In the genomic region with DNA sequence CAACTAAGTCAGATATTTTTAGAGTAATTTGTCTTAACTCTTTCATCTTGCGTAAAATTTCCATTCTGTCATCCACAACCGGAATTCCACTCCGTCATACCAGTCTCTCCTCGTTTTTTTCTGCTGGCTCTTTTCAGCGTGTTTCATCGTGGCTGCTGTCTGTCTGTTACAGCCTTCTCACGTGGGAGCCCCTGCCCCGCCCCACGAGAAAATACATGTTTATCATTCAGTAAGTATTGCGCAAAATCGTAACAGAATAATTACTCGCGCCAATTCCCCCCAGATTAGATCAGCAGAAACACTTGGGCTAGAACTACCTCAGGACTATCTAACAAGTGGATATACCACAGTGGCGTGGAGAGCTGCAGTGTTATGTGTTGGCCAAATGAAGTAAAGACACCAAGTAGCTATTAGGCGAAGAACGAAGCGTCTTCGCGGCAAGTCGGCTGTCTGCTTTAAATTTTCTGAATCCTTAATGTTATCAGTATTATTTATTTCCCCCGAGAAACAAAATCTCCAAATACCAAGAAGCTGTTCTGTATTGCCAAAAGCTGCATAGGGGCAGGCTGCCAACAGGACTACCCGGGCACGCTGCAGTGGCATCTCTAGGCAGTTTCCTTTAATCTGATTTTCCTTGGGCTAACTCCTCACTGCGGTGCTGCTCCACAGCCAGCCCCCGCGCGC, we compare ENCODE assay signal across 8 cellular contexts. TPM values are rescaled to one million over a fixed set of nuclear protein-coding genes. Genes with fewer than 3 reads are reported as not detected.
DNase-seq lines count a peak whose midpoint lies in the region; ATAC-seq and TF ChIP-seq lines count a peak whose summit lies in the region.

No MANE protein-coding gene starts in this region.

- no peaks in the 10 kb centered on the region for H3K9me3 ChIP-seq in BLaER1 treated with 17β-estradiol and CSF1 and Interleukin-3, amounts not matched to agents 10 nM and 100 nM (replicated peaks in 1 of 11)
- no peaks in the 10 kb centered on the region for H3K9me3 ChIP-seq in left lung

- no peaks in the 10 kb centered on the region; a peak in 1 of 22 replicates for H3K27me3 ChIP-seq in BLaER1 treated with 17β-estradiol and CSF1 and Interleukin-3, amounts not matched to agents 10 nM and 100 nM
- H3K27me3 ChIP-seq in left lung: no peaks in the 10 kb centered on the region

- H3K4me2 ChIP-seq in BLaER1 treated with 17β-estradiol and CSF1 and Interleukin-3, amounts not matched to agents 10 nM and 100 nM: peak overlapping the region; percentile 89 to 98 (median 91)

- H3K27ac ChIP-seq in BLaER1 treated with 17β-estradiol and CSF1 and Interleukin-3, amounts not matched to agents 10 nM and 100 nM: peak overlapping the region in 9 of 11 experiments; percentile 19 to 83 (median 76); a peak in 17 of 22 replicates
- H3K27ac ChIP-seq in left lung: peak overlapping the region; percentile 95 to 97

- TF ChIP-seq CTCF in left lung (IDR thresholded peaks at IDR 0.05) (no peak), GM13977 (IDR thresholded peaks at IDR 0.05; ENCODE audit: extremely low read depth, insufficient read depth, missing control alignments) (no peak)

- H3K9ac ChIP-seq in BLaER1 treated with 17β-estradiol and CSF1 and Interleukin-3, amounts not matched to agents 10 nM and 100 nM: peak overlapping the region; percentile 75 to 87 (median 83); a peak in 21 of 22 replicates

- ATAC-seq in GM19455 (IDR thresholded peaks at IDR 0.05; ENCODE audit: unreplicated experiment) (peak; percentile 5), left lung (peak; percentile 17)

- no peaks in the 10 kb centered on the region for H4K20me1 ChIP-seq in BLaER1 treated with 17β-estradiol and CSF1 and Interleukin-3, amounts not matched to agents 10 nM and 100 nM

- intact Hi-C loops in left lung (cut with DNase I): no loop called here

- H3K36me3 ChIP-seq in BLaER1 treated with 17β-estradiol and CSF1 and Interleukin-3, amounts not matched to agents 10 nM and 100 nM: no peaks in the 10 kb centered on the region
- H3K36me3 ChIP-seq in left lung: no peaks in the 10 kb centered on the region

- in situ Hi-C loops in GM13977 (cut with MboI; ENCODE audit: low pct_unique_long_range_greater_than_20kb, low sequenced_read_pairs, unreplicated experiment): no loop called here

- DNase-seq in KG1 (lab: John Stamatoyannopoulos, UW) (peak; percentile 40), UCSD-AML1 (lab: John Stamatoyannopoulos, UW; ENCODE audit: unreplicated experiment) (peak; percentile 47), cerebellum (ENCODE audit: low spot score) (peak; percentile 47), left lung (peak in 1 of 2 donors; percentile 41), GM13977 (ENCODE audit: low spot score) (no peak)
- peak; percentile 45 for DNase-seq in stimulated activated CD4-positive, alpha-beta T cell treated with anti-CD3 and anti-CD28 coated beads, Interleukin-4, amount 100 ng/mL, for 1 hour

- peak overlapping the region; percentile 74 to 94 (median 85) for H3K4me3 ChIP-seq in BLaER1 treated with 17β-estradiol and CSF1 and Interleukin-3, amounts not matched to agents 10 nM and 100 nM
- peak overlapping the region; percentile 90 to 93 for H3K4me3 ChIP-seq in left lung

- H3K4me1 ChIP-seq in BLaER1 treated with 17β-estradiol and CSF1 and Interleukin-3, amounts not matched to agents 10 nM and 100 nM: peaks cover 16 to 29% (median 23%) of the 10 kb centered on the region in 10 experiments
- peaks cover 15 to 36% of the 10 kb centered on the region in 2 donors for H3K4me1 ChIP-seq in left lung

RNA-seq across cellular contexts. Expression of a gene that starts 0.6 kb away (rescaled TPM):
- total RNA-seq in cerebellum (97.0 TPM), left lung (10 to 100 TPM; 39.8 to 43.1 TPM)
